ENCODE assay signal across 8 cellular contexts in genomic region chr12:6423267-6424007, GRCh38. TPM values are rescaled to one million over a fixed set of nuclear protein-coding genes. Genes with fewer than 3 reads are reported as not detected.
A peak's percentile ranks its signal among the peaks of the same experiment; 100 is the strongest.
DNase-seq lines count a peak whose midpoint lies in the region; ATAC-seq, FAIRE-seq and TF ChIP-seq lines count a peak whose summit lies in the region.

No MANE protein-coding gene starts in this region.

- peaks cover 8% of the 10 kb centered on the region for H3K4me1 ChIP-seq in psoas muscle

- H3K4me3 Mint-ChIP-seq in T-helper 1 cell treated with Interleukin-12 subunit alpha and Interleukin-12 subunit beta and Interleukin-4 antibody, amounts not matched to agents 30 μg/mL and 1 μg/mL, for 36 hours: no peak overlapping the region

- 3 to 5% (median 3%) methylated on average over 9 of the region's 9 CpGs for WGBS in psoas muscle, 3 donors

- peaks cover 3% of the 10 kb centered on the region for H3K27me3 Mint-ChIP-seq in T-helper 1 cell treated with Interleukin-12 subunit alpha and Interleukin-12 subunit beta and Interleukin-4 antibody, amounts not matched to agents 30 μg/mL and 1 μg/mL, for 36 hours (ENCODE audit: low read depth)

- H3K27ac ChIP-seq in psoas muscle: peak overlapping the region; percentile 54

- DNase-seq in COLO668 (lab: John Stamatoyannopoulos, UW; ENCODE audit: unreplicated experiment): peak; percentile 69
- peak; percentile 71 for DNase-seq in H54 (ENCODE audit: insufficient read length, low spot score)
- DNase-seq in NCI-H2029 (lab: John Stamatoyannopoulos, UW): peak; percentile 92
- DNase-seq in amniotic epithelial cell (ENCODE audit: low read depth): peak; percentile 87
- peak; percentile 90 for DNase-seq in left cardiac atrium
- peak; percentile 86 to 91 for DNase-seq in psoas muscle

- no peak for TF ChIP-seq POLR2A in H54 (IDR thresholded peaks at IDR 0.05; ENCODE audit: low read depth, low read length)

- H3K36me3 ChIP-seq in psoas muscle (ENCODE audit: insufficient read depth in 1 of 2, low read depth in 1 of 2): no peaks in the 10 kb centered on the region

- no peaks in the 10 kb centered on the region for H3K27me3 ChIP-seq in psoas muscle (ENCODE audit: insufficient read depth in 3 of 3, low read length in 2 of 3)

- no peak overlapping the region for H3K4me3 ChIP-seq in psoas muscle

- ATAC-seq in left cardiac atrium (peak; percentile 97 to 98), psoas muscle (peak; percentile 98 to 99 (median 98)), HG03108 (IDR thresholded peaks at IDR 0.05; ENCODE audit: unreplicated experiment) (no peak)

- peaks cover 34% of the 10 kb centered on the region for H3K4me1 Mint-ChIP-seq in T-helper 1 cell treated with Interleukin-12 subunit alpha and Interleukin-12 subunit beta and Interleukin-4 antibody, amounts not matched to agents 30 μg/mL and 1 μg/mL, for 36 hours (ENCODE audit: low read depth)

- TF ChIP-seq CTCF in psoas muscle (IDR thresholded peaks at IDR 0.05): peak; percentile 87

- H3K9me3 ChIP-seq in psoas muscle: no peaks in the 10 kb centered on the region

- peak overlapping the region; percentile 79 for H3K27ac Mint-ChIP-seq in T-helper 1 cell treated with Interleukin-12 subunit alpha and Interleukin-12 subunit beta and Interleukin-4 antibody, amounts not matched to agents 30 μg/mL and 1 μg/mL, for 36 hours

- no peaks in the 10 kb centered on the region for H3K9me3 Mint-ChIP-seq in T-helper 1 cell treated with Interleukin-12 subunit alpha and Interleukin-12 subunit beta and Interleukin-4 antibody, amounts not matched to agents 30 μg/mL and 1 μg/mL, for 36 hours

- H3K36me3 Mint-ChIP-seq in T-helper 1 cell treated with Interleukin-12 subunit alpha and Interleukin-12 subunit beta and Interleukin-4 antibody, amounts not matched to agents 30 μg/mL and 1 μg/mL, for 36 hours (ENCODE audit: low read depth): no peaks in the 10 kb centered on the region

- intact Hi-C loops in left cardiac atrium (cut with DNase I) (loop anchor here (2.0 to 5.0 kb wide), 2 partner anchors 39 to 41 kb away; no protein-coding TSS in a partner anchor), psoas muscle (cut with DNase I) (loop anchor here (1.0 to 5.0 kb wide), 4 partner anchors 41 to 114 kb away; no protein-coding TSS in a partner anchor)

- FAIRE-seq in H54 (lab: Jason Lieb, UNC): peak; percentile 91

RNA-seq across cellular contexts. Expression of gene CD27, which starts 21.3 kb away (rescaled TPM):
- under 1 TPM; 0.26 to 0.35 TPM for total RNA-seq in left cardiac atrium
- total RNA-seq in psoas muscle: under 1 TPM in 2 of 4 donors, not detected in 2; 0.28 to 0.29 TPM
- polyA plus RNA-seq in psoas muscle: under 1 TPM in 1 of 3 donors, not detected in 2; 0.10 TPM

RNA-seq across cellular contexts. Expression of gene TAPBPL, which starts 28.4 kb away (rescaled TPM):
- total RNA-seq in left cardiac atrium: 10 to 100 TPM; 11.8 to 15.2 TPM
- total RNA-seq in psoas muscle: 10 to 100 TPM in 1 of 4 donors, 1 to 10 TPM in 3; 6.4 to 11.3 (median 8.4) TPM
- 1 to 10 TPM; 4.6 to 8.4 (median 4.9) TPM for polyA plus RNA-seq in psoas muscle

RNA-seq across cellular contexts. Expression of gene LTBR, which starts 39.5 kb away (rescaled TPM):
- total RNA-seq in left cardiac atrium (10 to 100 TPM; 40.4 to 66.6 TPM), psoas muscle (10 to 100 TPM; 23.7 to 38.6 (median 34.1) TPM)
- 10 to 100 TPM; 15.3 to 38.8 (median 34.5) TPM for polyA plus RNA-seq in psoas muscle

RNA-seq across cellular contexts. Expression of gene VAMP1, which starts 47.0 kb away (rescaled TPM):
- 1 to 10 TPM; 3.6 to 6.2 TPM for total RNA-seq in left cardiac atrium
- 1 to 10 TPM; 1.5 to 6.2 (median 3.2) TPM for total RNA-seq in psoas muscle
- polyA plus RNA-seq in psoas muscle: 10 to 100 TPM in 1 of 3 donors, 1 to 10 TPM in 2; 1.9 to 16.9 (median 2.1) TPM

RNA-seq across cellular contexts. Expression of gene SCNN1A, which starts 48.1 kb away (rescaled TPM):
- total RNA-seq in left cardiac atrium: 1 to 10 TPM in 1 of 2 donors, under 1 TPM in 1; 0.85 to 3.5 TPM
- total RNA-seq in psoas muscle: under 1 TPM; 0.30 to 0.57 (median 0.48) TPM
- under 1 TPM; 0.03 to 0.39 (median 0.31) TPM for polyA plus RNA-seq in psoas muscle
